8 cellular contexts compared by ENCODE assay signal in the genomic region with DNA sequence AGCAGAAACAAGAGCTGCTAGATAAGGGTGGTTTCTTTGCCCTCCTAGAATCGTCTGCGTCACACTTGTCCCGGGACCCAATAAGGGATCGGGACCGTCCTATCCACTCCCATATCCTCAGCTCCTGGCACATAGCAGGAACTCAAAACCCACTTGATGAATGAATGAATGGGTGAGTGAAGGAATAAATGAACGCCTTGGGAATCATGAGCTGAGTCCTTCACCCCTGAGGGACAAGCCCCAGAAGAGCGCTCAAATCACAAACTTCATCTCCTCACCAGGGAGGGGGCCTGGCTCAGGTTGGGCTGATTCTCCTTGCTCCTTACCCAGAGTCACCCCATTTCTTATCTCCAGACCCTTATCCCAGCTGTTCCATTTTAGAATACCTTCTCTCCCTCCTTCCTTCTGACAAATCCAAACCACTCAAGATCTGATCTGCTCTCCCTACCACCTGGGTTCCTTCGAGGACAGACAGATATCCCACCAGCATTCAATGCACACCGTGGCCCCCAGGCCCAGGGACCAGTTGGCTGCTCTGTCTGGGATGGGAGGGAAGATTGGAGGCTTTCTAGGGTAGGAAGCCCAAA. TPM values are rescaled to one million over a fixed set of nuclear protein-coding genes. Genes with fewer than 3 reads are reported as not detected.
A peak's percentile ranks its signal among the peaks of the same experiment; 100 is the strongest.
DNase-seq lines count a peak whose midpoint lies in the region; ATAC-seq and TF ChIP-seq lines count a peak whose summit lies in the region.

No MANE protein-coding gene starts in this region.

- in situ Hi-C loops in Panc1 (cut with HindIII; ENCODE audit: low pct_unique_long_range_greater_than_20kb, low sequenced_read_pairs): no loop called here

- 25 to 41% methylated on average over 5 to 9 of the region's 9 CpGs for WGBS in esophagus squamous epithelium, 2 donors

- peak overlapping the region; percentile 92 for H2AFZ ChIP-seq in DND-41 (ENCODE audit: low read depth, low read length)

- intact Hi-C loops in Panc1 (cut with micrococcal nuclease; ENCODE audit: unreplicated experiment) (no loop called here), esophagus squamous epithelium (cut with DNase I) (no loop called here)

- H3K4me1 ChIP-seq in DND-41 (ENCODE audit: insufficient read depth, low read length) (peaks cover 20% of the 10 kb centered on the region), Panc1 (ENCODE audit: control insufficient read depth, insufficient read depth, low read length) (peaks cover 14% of the 10 kb centered on the region), esophagus squamous epithelium (peaks cover 39 to 54% (median 41%) of the 10 kb centered on the region in 3 donors)

- peak overlapping the region; percentile 96 for H3K4me2 ChIP-seq in DND-41 (ENCODE audit: insufficient read depth, low read length)

- H3K27me3 ChIP-seq in DND-41 (ENCODE audit: insufficient read depth, low read length, poor library complexity): peaks cover 4% of the 10 kb centered on the region
- no peaks in the 10 kb centered on the region for H3K27me3 ChIP-seq in Panc1 (ENCODE audit: control insufficient read depth, insufficient read depth, low read length)
- no peaks in the 10 kb centered on the region for H3K27me3 ChIP-seq in esophagus squamous epithelium

- TF ChIP-seq CTCF in DND-41 (IDR thresholded peaks at IDR 0.05; ENCODE audit: borderline replicate concordance, extremely low read depth, low read length, poor library complexity, severe bottlenecking) (no peak), Panc1 (IDR thresholded peaks at IDR 0.05) (no peak), esophagus squamous epithelium (IDR thresholded peaks at IDR 0.05) (no peak), omental fat pad (IDR thresholded peaks at IDR 0.05) (no peak)

- peak overlapping the region; percentile 65 for H3K9ac ChIP-seq in DND-41 (ENCODE audit: low read depth, low read length)

- CTCF ChIA-PET in Panc1 (lab: Charles Lee): interaction anchor here (1.0 kb wide), 1 partner anchor 71 kb away, joined by 3 read pairs; no protein-coding TSS in a partner anchor

- H3K36me3 ChIP-seq in DND-41 (ENCODE audit: insufficient read depth, low read length): no peaks in the 10 kb centered on the region
- no peaks in the 10 kb centered on the region for H3K36me3 ChIP-seq in Panc1 (ENCODE audit: control insufficient read depth, insufficient read depth, low read length)
- peaks cover 0 to 6% (median 0%) of the 10 kb centered on the region in 3 donors for H3K36me3 ChIP-seq in esophagus squamous epithelium

- POLR2A ChIA-PET in Panc1 (lab: Charles Lee): interaction anchor here (0.5 to 2.4 kb wide), 3 partner anchors 13 to 515 kb away, joined by 3 to 14 read pairs (median 4); partner anchors contain the start of gene MKNK1

- BruUV-seq in Panc1 (replicated peaks; lab: Mats Ljungman, UMichigan): no TSS peak

- peak overlapping the region; percentile 47 to 78; a peak in 3 of 4 replicates for H3K4me3 ChIP-seq in DND-41 (ENCODE audit: low read depth in 1 of 2, low read length in 2 of 2)
- peak overlapping the region; percentile 58 to 72 for H3K4me3 ChIP-seq in Panc1 (ENCODE audit: low read depth in 2 of 2, low read length in 2 of 2)
- peak overlapping the region; percentile 66 to 90 (median 86) for H3K4me3 ChIP-seq in esophagus squamous epithelium

- no peak overlapping the region for H3K27ac ChIP-seq in DND-41 (ENCODE audit: low read length)
- H3K27ac ChIP-seq in Panc1 (ENCODE audit: low read length): peak overlapping the region; percentile 80
- H3K27ac ChIP-seq in esophagus squamous epithelium: peak overlapping the region; percentile 91 to 98 (median 96)

- no peaks in the 10 kb centered on the region for H3K79me2 ChIP-seq in DND-41 (ENCODE audit: insufficient read depth, low read length)

- ATAC-seq in DND-41 (ENCODE audit: insufficient read depth, low read depth) (no peak), Panc1 (peak; percentile 60), omental fat pad (ENCODE audit: low FRiP score) (peak; percentile 11), HG03175 (IDR thresholded peaks at IDR 0.05; ENCODE audit: unreplicated experiment) (no peak), HG02970 (IDR thresholded peaks at IDR 0.05; ENCODE audit: low FRiP score, unreplicated experiment) (no peak)

- no peak for DNase-seq in DND-41
- no peak for DNase-seq in Panc1 (ENCODE audit: low read depth, low spot score)
- no peak for DNase-seq in esophagus squamous epithelium (lab: John Stamatoyannopoulos, UW)
- DNase-seq in omental fat pad (ENCODE audit: low spot score): no peak
- no peak for DNase-seq in NCI-H1048 (lab: John Stamatoyannopoulos, UW)
- no peak for DNase-seq in NCI-H2029 (lab: John Stamatoyannopoulos, UW)

- no peak for TF ChIP-seq POLR2A in esophagus squamous epithelium (IDR thresholded peaks at IDR 0.05)

- H4K20me1 ChIP-seq in DND-41 (ENCODE audit: insufficient read depth, low read length): no peaks in the 10 kb centered on the region

- no peaks in the 10 kb centered on the region for H3K9me3 ChIP-seq in DND-41 (ENCODE audit: insufficient read depth, low read length, severe bottlenecking)
- no peaks in the 10 kb centered on the region for H3K9me3 ChIP-seq in Panc1 (ENCODE audit: control insufficient read depth, insufficient read depth, low read depth, low read length)
- H3K9me3 ChIP-seq in esophagus squamous epithelium: no peaks in the 10 kb centered on the region

RNA-seq across cellular contexts. Expression of gene MOB3C, which starts 0.6 kb away (rescaled TPM):
- 10.5 TPM for total RNA-seq in Panc1 (2021; ENCODE audit: unreplicated experiment)
- polyA plus RNA-seq in Panc1 (2012; ENCODE audit: insufficient read length): 13.4 TPM
- total RNA-seq in esophagus squamous epithelium: 10 to 100 TPM; 12.0 to 29.3 (median 18.7) TPM
- total RNA-seq in omental fat pad: 10 to 100 TPM; 24.7 to 30.0 (median 28.9) TPM

RNA-seq across cellular contexts. Expression of gene MKNK1, which starts 13.1 kb away (rescaled TPM):
- 40.1 TPM for total RNA-seq in Panc1 (2021; ENCODE audit: unreplicated experiment)
- polyA plus RNA-seq in Panc1 (2012; ENCODE audit: insufficient read length): 31.4 TPM
- 10 to 100 TPM; 18.2 to 33.7 (median 33.6) TPM for total RNA-seq in esophagus squamous epithelium
- total RNA-seq in omental fat pad: 10 to 100 TPM; 46.1 to 81.2 (median 67.6) TPM

RNA-seq across cellular contexts. Expression of gene ATPAF1, which starts 51.0 kb away (rescaled TPM):
- total RNA-seq in Panc1 (2021; ENCODE audit: unreplicated experiment): 39.0 TPM
- polyA plus RNA-seq in Panc1 (2012; ENCODE audit: insufficient read length): 33.8 TPM
- total RNA-seq in esophagus squamous epithelium: 10 to 100 TPM; 25.7 to 39.1 (median 32.8) TPM
- 10 to 100 TPM; 33.1 to 83.6 (median 57.0) TPM for total RNA-seq in omental fat pad

RNA-seq across cellular contexts. Expression of gene TEX38, which starts 54.5 kb away (rescaled TPM):
- not detected for total RNA-seq in Panc1 (2021; ENCODE audit: unreplicated experiment)
- not detected for polyA plus RNA-seq in Panc1 (2012; ENCODE audit: insufficient read length)
- total RNA-seq in esophagus squamous epithelium: not detected
- total RNA-seq in omental fat pad: not detected

Comparison
In these comparisons a context has a peak if more than half of its experiments do, and no peak if none do; other contexts are left out.
1. ATAC-seq: peak in Panc1 (single experiment) and omental fat pad (single experiment); none in DND-41 (single experiment), HG03175 (single experiment) and HG02970 (single experiment).
2. Peak in every context shown above with its lines, with median percentiles within 50 percentile points of each other: H3K4me3 ChIP-seq.